In the genomic region with DNA sequence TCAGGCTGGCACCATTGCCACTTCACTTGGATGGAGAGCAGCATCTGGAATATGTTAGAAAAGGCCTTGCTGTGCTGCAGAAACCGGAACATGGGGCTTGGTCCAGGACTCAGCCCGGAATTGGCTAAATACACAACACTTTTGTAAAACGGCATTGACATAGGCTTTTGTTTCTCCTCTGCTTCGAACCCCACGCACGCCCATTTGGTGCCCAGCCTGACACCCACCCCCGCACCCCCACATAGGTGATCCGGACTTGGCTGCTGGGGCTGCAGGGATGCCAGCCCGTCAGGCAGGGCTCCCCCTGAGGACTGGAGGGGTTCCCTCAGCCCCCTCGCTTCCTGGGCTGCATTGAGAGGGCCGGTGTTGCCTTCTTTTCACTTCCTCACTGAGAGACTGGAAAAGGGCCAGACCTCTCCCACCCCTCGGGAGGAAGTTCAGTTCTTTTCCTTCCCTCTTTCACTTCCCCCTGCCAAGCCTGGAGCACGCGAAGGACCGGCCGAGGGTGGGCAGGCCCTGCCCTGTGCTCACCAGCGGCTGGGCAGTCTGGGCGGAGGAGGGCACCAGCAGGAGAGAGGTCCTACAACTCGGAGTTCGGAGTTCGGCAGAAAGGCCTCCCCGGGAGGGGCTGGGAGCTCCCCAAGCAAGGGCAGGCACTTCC, we compare ENCODE assay signal across 1 cellular context.
TF ChIP-seq lines count a peak whose summit lies in the region.

No MANE protein-coding gene starts in this region.

TF ChIP-seq in HepG2, 621 proteins besides CTCF, POLR2A, EP300 and RAD21 (continued from another document):
- TF ChIP-seq, protein P1, sequence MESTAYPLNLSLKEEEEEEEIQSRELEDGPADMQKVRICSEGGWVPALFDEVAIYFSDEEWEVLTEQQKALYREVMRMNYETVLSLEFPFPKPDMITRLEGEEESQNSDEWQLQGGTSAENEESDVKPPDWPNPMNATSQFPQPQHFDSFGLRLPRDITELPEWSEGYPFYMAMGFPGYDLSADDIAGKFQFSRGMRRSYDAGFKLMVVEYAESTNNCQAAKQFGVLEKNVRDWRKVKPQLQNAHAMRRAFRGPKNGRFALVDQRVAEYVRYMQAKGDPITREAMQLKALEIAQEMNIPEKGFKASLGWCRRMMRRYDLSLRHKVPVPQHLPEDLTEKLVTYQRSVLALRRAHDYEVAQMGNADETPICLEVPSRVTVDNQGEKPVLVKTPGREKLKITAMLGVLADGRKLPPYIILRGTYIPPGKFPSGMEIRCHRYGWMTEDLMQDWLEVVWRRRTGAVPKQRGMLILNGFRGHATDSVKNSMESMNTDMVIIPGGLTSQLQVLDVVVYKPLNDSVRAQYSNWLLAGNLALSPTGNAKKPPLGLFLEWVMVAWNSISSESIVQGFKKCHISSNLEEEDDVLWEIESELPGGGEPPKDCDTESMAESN (CRISPR knock-in tag; conservative IDR thresholded peaks at IDR 0.05), result no peak
- TF ChIP-seq NFKB2 (CRISPR knock-in tag; IDR thresholded peaks at IDR 0.05; ENCODE audit: borderline replicate concordance) (peak; percentile 50; the same call in 1 of the 2 replicates), ZNF567 (CRISPR knock-in tag; IDR thresholded peaks at IDR 0.05; ENCODE audit: borderline replicate concordance) (no peak), SOX6 (IDR thresholded peaks at IDR 0.05) (no peak), SOX6 (CRISPR knock-in tag; IDR thresholded peaks at IDR 0.05) (no peak), ATF7-NPFF (CRISPR knock-in tag; IDR thresholded peaks at IDR 0.05; ENCODE audit: low read depth) (no peak), ZNF7 (CRISPR knock-in tag; IDR thresholded peaks at IDR 0.05) (no peak), HNRNPH1 (optimal IDR thresholded peaks at IDR 0.05; ENCODE audit: low read depth, low read length) (no peak)
- TF ChIP-seq, protein P2, sequence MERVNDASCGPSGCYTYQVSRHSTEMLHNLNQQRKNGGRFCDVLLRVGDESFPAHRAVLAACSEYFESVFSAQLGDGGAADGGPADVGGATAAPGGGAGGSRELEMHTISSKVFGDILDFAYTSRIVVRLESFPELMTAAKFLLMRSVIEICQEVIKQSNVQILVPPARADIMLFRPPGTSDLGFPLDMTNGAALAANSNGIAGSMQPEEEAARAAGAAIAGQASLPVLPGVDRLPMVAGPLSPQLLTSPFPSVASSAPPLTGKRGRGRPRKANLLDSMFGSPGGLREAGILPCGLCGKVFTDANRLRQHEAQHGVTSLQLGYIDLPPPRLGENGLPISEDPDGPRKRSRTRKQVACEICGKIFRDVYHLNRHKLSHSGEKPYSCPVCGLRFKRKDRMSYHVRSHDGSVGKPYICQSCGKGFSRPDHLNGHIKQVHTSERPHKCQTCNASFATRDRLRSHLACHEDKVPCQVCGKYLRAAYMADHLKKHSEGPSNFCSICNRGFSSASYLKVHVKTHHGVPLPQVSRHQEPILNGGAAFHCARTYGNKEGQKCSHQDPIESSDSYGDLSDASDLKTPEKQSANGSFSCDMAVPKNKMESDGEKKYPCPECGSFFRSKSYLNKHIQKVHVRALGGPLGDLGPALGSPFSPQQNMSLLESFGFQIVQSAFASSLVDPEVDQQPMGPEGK (CRISPR knock-in tag; IDR thresholded peaks at IDR 0.05), result 0 out of 2 replicates have a peak, but pooled peaks have one; percentile 11
